Comparison of ENCODE assay signal across 1 cellular context in genomic region chr10:122980209-122981065, GRCh38.
TF ChIP-seq lines count a peak whose summit lies in the region.

PSTK (plus strand) TSS chr10:122980401; CDS start chr10:122980480, 79 bp downstream.

TF ChIP-seq in K562, 482 proteins besides CTCF, POLR2A, EP300 and RAD21 (continued from another document and continues in another):
- TF ChIP-seq MGA (IDR thresholded peaks at IDR 0.05), result peak; percentile 96
- no peak for TF ChIP-seq FOXK1 (CRISPR knock-in tag; IDR thresholded peaks at IDR 0.05; ENCODE audit: borderline replicate concordance)
- no peak for TF ChIP-seq PHB2 (IDR thresholded peaks at IDR 0.05; ENCODE audit: low read depth)
- no peak for TF ChIP-seq MYBL2 (IDR thresholded peaks at IDR 0.05; ENCODE audit: low read depth)
- no peak for TF ChIP-seq MYBL2 (CRISPR knock-in tag; IDR thresholded peaks at IDR 0.05; ENCODE audit: borderline replicate concordance)
- no peak for TF ChIP-seq ZKSCAN3 (CRISPR knock-in tag; IDR thresholded peaks at IDR 0.05)
- no peak for TF ChIP-seq PCBP2 (IDR thresholded peaks at IDR 0.05; ENCODE audit: low read depth, low read length, poor library complexity, severe bottlenecking)
- TF ChIP-seq, protein P1, sequence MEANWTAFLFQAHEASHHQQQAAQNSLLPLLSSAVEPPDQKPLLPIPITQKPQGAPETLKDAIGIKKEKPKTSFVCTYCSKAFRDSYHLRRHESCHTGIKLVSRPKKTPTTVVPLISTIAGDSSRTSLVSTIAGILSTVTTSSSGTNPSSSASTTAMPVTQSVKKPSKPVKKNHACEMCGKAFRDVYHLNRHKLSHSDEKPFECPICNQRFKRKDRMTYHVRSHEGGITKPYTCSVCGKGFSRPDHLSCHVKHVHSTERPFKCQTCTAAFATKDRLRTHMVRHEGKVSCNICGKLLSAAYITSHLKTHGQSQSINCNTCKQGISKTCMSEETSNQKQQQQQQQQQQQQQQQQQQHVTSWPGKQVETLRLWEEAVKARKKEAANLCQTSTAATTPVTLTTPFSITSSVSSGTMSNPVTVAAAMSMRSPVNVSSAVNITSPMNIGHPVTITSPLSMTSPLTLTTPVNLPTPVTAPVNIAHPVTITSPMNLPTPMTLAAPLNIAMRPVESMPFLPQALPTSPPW (CRISPR knock-in tag; IDR thresholded peaks at IDR 0.05), result peak; percentile 70
- TF ChIP-seq ZNF280A (IDR thresholded peaks at IDR 0.05; ENCODE audit: low read depth, partially characterized antibody), result no peak
- TF ChIP-seq, protein P2, sequence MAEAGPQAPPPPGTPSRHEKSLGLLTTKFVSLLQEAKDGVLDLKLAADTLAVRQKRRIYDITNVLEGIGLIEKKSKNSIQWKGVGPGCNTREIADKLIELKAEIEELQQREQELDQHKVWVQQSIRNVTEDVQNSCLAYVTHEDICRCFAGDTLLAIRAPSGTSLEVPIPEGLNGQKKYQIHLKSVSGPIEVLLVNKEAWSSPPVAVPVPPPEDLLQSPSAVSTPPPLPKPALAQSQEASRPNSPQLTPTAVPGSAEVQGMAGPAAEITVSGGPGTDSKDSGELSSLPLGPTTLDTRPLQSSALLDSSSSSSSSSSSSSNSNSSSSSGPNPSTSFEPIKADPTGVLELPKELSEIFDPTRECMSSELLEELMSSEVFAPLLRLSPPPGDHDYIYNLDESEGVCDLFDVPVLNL (CRISPR knock-in tag; IDR thresholded peaks at IDR 0.05; ENCODE audit: low read depth), result no peak
- TF ChIP-seq, protein P3, sequence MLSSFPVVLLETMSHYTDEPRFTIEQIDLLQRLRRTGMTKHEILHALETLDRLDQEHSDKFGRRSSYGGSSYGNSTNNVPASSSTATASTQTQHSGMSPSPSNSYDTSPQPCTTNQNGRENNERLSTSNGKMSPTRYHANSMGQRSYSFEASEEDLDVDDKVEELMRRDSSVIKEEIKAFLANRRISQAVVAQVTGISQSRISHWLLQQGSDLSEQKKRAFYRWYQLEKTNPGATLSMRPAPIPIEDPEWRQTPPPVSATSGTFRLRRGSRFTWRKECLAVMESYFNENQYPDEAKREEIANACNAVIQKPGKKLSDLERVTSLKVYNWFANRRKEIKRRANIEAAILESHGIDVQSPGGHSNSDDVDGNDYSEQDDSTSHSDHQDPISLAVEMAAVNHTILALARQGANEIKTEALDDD (IDR thresholded peaks at IDR 0.05), result no peak
- no peak for TF ChIP-seq ZBED1 (IDR thresholded peaks at IDR 0.05)
- no peak for TF ChIP-seq SRSF7 (optimal IDR thresholded peaks at IDR 0.05; ENCODE audit: low read depth, low read length)
- peak; percentile 67 for TF ChIP-seq POLR2AphosphoS5 (IDR thresholded peaks at IDR 0.05; ENCODE audit: control insufficient read depth, insufficient read depth, low read depth, low read length)
- TF ChIP-seq BHLHE40 (IDR thresholded peaks at IDR 0.05; ENCODE audit: low read length), result peak; percentile 39
- TF ChIP-seq ATF7 (IDR thresholded peaks at IDR 0.05), result peak; percentile 99
- TF ChIP-seq YY1 (IDR thresholded peaks at IDR 0.05; ENCODE audit: borderline replicate concordance in 1 of 3, control insufficient read depth in 1 of 3, extremely low read depth in 1 of 3, insufficient read depth in 3 of 3, insufficient read length in 1 of 3, insufficient replicate concordance in 2 of 3, low read depth in 1 of 3, low read length in 2 of 3), result peak in 1 of 3 experiments; percentile 42
- TF ChIP-seq, protein P4, sequence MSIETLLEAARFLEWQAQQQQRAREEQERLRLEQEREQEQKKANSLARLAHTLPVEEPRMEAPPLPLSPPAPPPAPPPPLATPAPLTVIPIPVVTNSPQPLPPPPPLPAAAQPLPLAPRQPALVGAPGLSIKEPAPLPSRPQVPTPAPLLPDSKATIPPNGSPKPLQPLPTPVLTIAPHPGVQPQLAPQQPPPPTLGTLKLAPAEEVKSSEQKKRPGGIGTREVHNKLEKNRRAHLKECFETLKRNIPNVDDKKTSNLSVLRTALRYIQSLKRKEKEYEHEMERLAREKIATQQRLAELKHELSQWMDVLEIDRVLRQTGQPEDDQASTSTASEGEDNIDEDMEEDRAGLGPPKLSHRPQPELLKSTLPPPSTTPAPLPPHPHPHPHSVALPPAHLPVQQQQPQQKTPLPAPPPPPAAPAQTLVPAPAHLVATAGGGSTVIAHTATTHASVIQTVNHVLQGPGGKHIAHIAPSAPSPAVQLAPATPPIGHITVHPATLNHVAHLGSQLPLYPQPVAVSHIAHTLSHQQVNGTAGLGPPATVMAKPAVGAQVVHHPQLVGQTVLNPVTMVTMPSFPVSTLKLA (conservative IDR thresholded peaks at IDR 0.05), result peak in 1 of 2 experiments; percentile 81; a peak in 3 of 4 replicates
- TF ChIP-seq RCOR1 (IDR thresholded peaks at IDR 0.05; ENCODE audit: borderline replicate concordance in 1 of 2, low read depth in 2 of 2, low read length in 2 of 2), result no peak
- TF ChIP-seq XRCC5 (IDR thresholded peaks at IDR 0.05; ENCODE audit: low read depth, low read length), result peak; percentile 49; the same call in 1 of the 2 replicates
- TF ChIP-seq, protein P5, sequence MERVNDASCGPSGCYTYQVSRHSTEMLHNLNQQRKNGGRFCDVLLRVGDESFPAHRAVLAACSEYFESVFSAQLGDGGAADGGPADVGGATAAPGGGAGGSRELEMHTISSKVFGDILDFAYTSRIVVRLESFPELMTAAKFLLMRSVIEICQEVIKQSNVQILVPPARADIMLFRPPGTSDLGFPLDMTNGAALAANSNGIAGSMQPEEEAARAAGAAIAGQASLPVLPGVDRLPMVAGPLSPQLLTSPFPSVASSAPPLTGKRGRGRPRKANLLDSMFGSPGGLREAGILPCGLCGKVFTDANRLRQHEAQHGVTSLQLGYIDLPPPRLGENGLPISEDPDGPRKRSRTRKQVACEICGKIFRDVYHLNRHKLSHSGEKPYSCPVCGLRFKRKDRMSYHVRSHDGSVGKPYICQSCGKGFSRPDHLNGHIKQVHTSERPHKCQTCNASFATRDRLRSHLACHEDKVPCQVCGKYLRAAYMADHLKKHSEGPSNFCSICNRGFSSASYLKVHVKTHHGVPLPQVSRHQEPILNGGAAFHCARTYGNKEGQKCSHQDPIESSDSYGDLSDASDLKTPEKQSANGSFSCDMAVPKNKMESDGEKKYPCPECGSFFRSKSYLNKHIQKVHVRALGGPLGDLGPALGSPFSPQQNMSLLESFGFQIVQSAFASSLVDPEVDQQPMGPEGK (CRISPR knock-in tag; IDR thresholded peaks at IDR 0.05; ENCODE audit: borderline replicate concordance), result no peak
- peak; percentile 85 for TF ChIP-seq NBN (IDR thresholded peaks at IDR 0.05; ENCODE audit: low read depth)
- peak; percentile 94 for TF ChIP-seq PHF20 (IDR thresholded peaks at IDR 0.05; ENCODE audit: partially characterized antibody)
- peak; percentile 95 for TF ChIP-seq L3MBTL2 (IDR thresholded peaks at IDR 0.05)
- TF ChIP-seq ZKSCAN1 (IDR thresholded peaks at IDR 0.05; ENCODE audit: low read depth, low read length), result 0 out of 2 replicates have a peak, but pooled peaks have one; percentile 20
- TF ChIP-seq EGR1 (conservative IDR thresholded peaks at IDR 0.05), result no peak; the same call in 1 of the 2 replicates
- TF ChIP-seq ZBTB2 (IDR thresholded peaks at IDR 0.05), result peak; percentile 90; the same call in 1 of the 2 replicates
- no peak for TF ChIP-seq IRF9 (tag; IDR thresholded peaks at IDR 0.05)
- TF ChIP-seq ZNF778 (CRISPR knock-in tag; IDR thresholded peaks at IDR 0.05), result no peak
- peak; percentile 95 for TF ChIP-seq C11orf30 (IDR thresholded peaks at IDR 0.05; ENCODE audit: low read depth)
- peak in 1 of 2 experiments; percentile 73; a peak in 1 of 4 replicates for TF ChIP-seq CSDE1 (IDR thresholded peaks at IDR 0.05)
- TF ChIP-seq ZNF23 (CRISPR knock-in tag; IDR thresholded peaks at IDR 0.05), result no peak
- TF ChIP-seq FIP1L1 (IDR thresholded peaks at IDR 0.05; ENCODE audit: low read depth, low read length, poor library complexity, severe bottlenecking), result peak; percentile 69
